ENCODE assay signal across 24 cellular contexts in the genomic region with DNA sequence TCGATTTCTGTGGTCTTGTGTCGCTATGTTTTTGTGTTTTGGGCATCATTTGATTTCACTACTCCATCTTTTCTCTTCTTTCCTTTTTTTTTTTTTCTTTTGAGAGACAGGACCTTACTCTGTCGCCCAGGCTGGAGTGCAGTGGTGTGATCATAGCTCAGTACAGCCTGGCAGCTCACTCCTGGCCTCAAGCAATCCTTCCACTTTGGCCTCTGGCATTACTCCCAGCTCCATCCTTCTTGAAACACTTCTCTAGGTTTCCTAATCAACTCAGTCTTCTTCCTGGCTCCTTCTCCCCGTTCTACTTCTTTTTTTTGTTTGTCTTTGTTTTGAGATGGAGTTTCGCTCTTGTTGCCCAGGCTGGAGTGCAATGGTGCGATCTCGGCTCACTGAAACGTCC. TPM values are rescaled to one million over a fixed set of nuclear protein-coding genes. Genes with fewer than 3 reads are reported as not detected.
"Had no signal": no experiment of that assay in that cellular context is flagged by ENCODE, and none has a peak within 500 bp of the region (broad histone marks: within the 10 kb centered on the region; RNA-seq: fewer than 3 reads in every experiment).

No MANE protein-coding gene starts in this region.

- H3K36me3 ChIP-seq: esophagus squamous epithelium, gastrocnemius medialis, heart left ventricle, neutrophil, spleen had no signal

- H2AFZ ChIP-seq: parathyroid adenoma had no signal

- H3K4me3 Mint-ChIP-seq: activated CD4-positive, alpha-beta T cell treated with anti-CD3 and anti-CD28 coated beads for 36 hours; activated naive CD4-positive, alpha-beta T cell treated with anti-CD3 and anti-CD28 coated beads, Interleukin-2, amount 50 U/mL, for 24 hours; naive thymus-derived CD4-positive, alpha-beta T cell; type B pancreatic cell; WTC11 had no signal

- H3K4me1 ChIP-seq: heart left ventricle had no signal

- H3K27me3 ChIP-seq: gastrocnemius medialis had no signal

- DNase-seq: activated CD4-positive, alpha-beta T cell treated with anti-CD3 and anti-CD28 coated beads for 36 hours; activated CD4-positive, alpha-beta T cell treated with anti-CD3 and anti-CD28 coated beads, Interleukin-2, amount 50 U/mL, for 48 hours; activated gamma-delta T cell; cerebellar nuclear complex; dermis blood vessel endothelial cell; effector memory CD4-positive, alpha-beta T cell; esophagus squamous epithelium; gastrocnemius medialis; heart left ventricle; kidney; mesendoderm; naive thymus-derived CD4-positive, alpha-beta T cell; spleen; stimulated activated naive CD4-positive, alpha-beta T cell treated with Interleukin-2 at 50 U/mL for 16 hours had no signal

- H3K27ac Mint-ChIP-seq: activated CD4-positive, alpha-beta T cell treated with anti-CD3 and anti-CD28 coated beads for 36 hours; activated naive CD4-positive, alpha-beta T cell treated with anti-CD3 and anti-CD28 coated beads, Interleukin-2, amount 50 U/mL, for 24 hours; naive thymus-derived CD4-positive, alpha-beta T cell; type B pancreatic cell; WTC11 had no signal

- H3K4me3 ChIP-seq: esophagus squamous epithelium, gastrocnemius medialis, heart left ventricle, spleen had no signal

- H3K9me3 Mint-ChIP-seq: activated naive CD4-positive, alpha-beta T cell treated with anti-CD3 and anti-CD28 coated beads, Interleukin-2, amount 50 U/mL, for 24 hours; naive thymus-derived CD4-positive, alpha-beta T cell; type B pancreatic cell; WTC11 had no signal

- H3K79me2 ChIP-seq: parathyroid adenoma had no signal

- H3K4me1 Mint-ChIP-seq: activated CD4-positive, alpha-beta T cell treated with anti-CD3 and anti-CD28 coated beads for 36 hours; WTC11 had no signal

- H3K27ac ChIP-seq: esophagus squamous epithelium, gastrocnemius medialis, heart left ventricle, neutrophil, parathyroid adenoma, spleen had no signal

- H3K9me3 ChIP-seq: esophagus squamous epithelium, gastrocnemius medialis, heart left ventricle, neutrophil, spleen had no signal

- H3K36me3 Mint-ChIP-seq: activated naive CD4-positive, alpha-beta T cell treated with anti-CD3 and anti-CD28 coated beads, Interleukin-2, amount 50 U/mL, for 24 hours; naive thymus-derived CD4-positive, alpha-beta T cell; type B pancreatic cell; WTC11 had no signal

RNA-seq across cellular contexts. Expression of a gene that starts 26.5 kb away (rescaled TPM):
- total RNA-seq: bronchial epithelial cell; dermis blood vessel endothelial cell; endothelial cell of umbilical vein; esophagus squamous epithelium; naive thymus-derived CD4-positive, alpha-beta T cell; T-helper 2 cell treated with Interferon-gamma antibody and Interleukin-4, amounts not matched to agents 100 ng/mL and 5 ng/mL, for 36 hours had no signal

RNA-seq across cellular contexts. Expression of a gene that starts 36.1 kb away (rescaled TPM):
- total RNA-seq: activated CD4-positive, alpha-beta T cell treated with anti-CD3 and anti-CD28 coated beads for 36 hours; bronchial epithelial cell; dermis blood vessel endothelial cell; endothelial cell of umbilical vein; esophagus squamous epithelium; gastrocnemius medialis; heart left ventricle; kidney; left lobe of liver; mucosa of gallbladder; naive thymus-derived CD4-positive, alpha-beta T cell; spleen; T-helper 2 cell treated with Interferon-gamma antibody and Interleukin-4, amounts not matched to agents 100 ng/mL and 5 ng/mL, for 36 hours; WTC11 had no signal
